In the genomic region with DNA sequence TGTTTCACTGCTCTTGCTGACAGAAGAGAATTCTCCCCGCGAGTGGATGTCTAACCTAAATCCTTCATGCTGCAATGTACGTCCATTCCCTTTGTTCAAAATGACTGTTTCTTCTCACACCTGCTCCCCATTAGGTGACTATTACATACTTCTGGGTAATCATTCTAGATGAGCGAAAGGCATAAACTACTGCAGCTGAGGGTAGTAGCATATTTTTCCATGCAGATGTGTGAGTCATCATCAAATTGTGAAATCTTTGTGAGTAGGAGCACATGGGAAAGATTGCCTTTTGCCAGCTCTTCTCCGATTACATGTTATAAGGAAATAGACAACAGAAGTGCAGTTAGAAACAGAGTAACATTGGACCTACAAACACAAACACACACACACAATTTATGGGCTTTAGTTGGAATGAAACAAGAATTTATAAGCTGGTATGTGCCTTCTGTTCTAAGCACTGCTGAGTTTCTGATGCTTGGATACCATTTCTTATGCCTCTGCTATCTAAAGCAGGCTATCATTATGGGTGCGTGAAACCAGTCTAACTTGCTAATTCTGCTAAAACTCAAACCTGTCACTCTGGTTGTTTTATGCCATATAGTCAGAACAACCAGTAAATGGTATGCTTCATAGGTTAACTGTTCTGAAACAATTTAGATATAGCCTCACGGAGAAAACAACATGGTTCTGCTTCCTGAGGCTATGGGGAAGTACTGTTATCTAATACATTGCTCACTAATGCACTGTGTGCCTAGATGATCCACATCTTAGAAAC, we compare ENCODE assay signal across 11 cellular contexts.
DNase-seq lines count a peak whose midpoint lies in the region; ATAC-seq, FAIRE-seq and TF ChIP-seq lines count a peak whose summit lies in the region.
"Had no signal": no experiment of that assay in that cellular context is flagged by ENCODE, and none has a peak within 500 bp of the region (broad histone marks: within the 10 kb centered on the region; RNA-seq: fewer than 3 reads in every experiment).

No MANE protein-coding gene starts in this region.

- H3K4me1 Mint-ChIP-seq in mesothelial cell of epicardium = peaks cover 9% of the 10 kb centered on the region

- DNase-seq in AG08395 (ENCODE audit: low spot score) (peak; percentile 81), HTR-8/SVneo (ENCODE audit: insufficient read length, low spot score) (peak; percentile 40), caudate nucleus (lab: John Stamatoyannopoulos, UW) (peak in 7 of 61 donors; percentile 1 to 31 (median 12)), mesothelial cell of epicardium (ENCODE audit: low spot score in 2 of 2, unreplicated experiment in 2 of 2) (no peak)
- no peak for DNase-seq in stimulated activated CD8-positive, alpha-beta memory T cell treated with anti-CD3 and anti-CD28 coated beads, Interleukin-4, amount 100 ng/mL, for 48 hours
- DNase-seq: activated CD8-positive, alpha-beta memory T cell treated with anti-CD3 and anti-CD28 coated beads for 24 hours; effector memory CD4-positive, alpha-beta T cell had no signal

- H3K9me3 Mint-ChIP-seq in mesothelial cell of epicardium = no peaks in the 10 kb centered on the region

- FAIRE-seq in HTR-8/SVneo (lab: Jason Lieb, UNC) = peak; percentile 55

- no peak overlapping the region for H3K4me3 Mint-ChIP-seq in mesothelial cell of epicardium

- H3K36me3 Mint-ChIP-seq in mesothelial cell of epicardium = no peaks in the 10 kb centered on the region

- ATAC-seq in GM18870 (IDR thresholded peaks at IDR 0.05; ENCODE audit: unreplicated experiment) (no peak), HG03520 (IDR thresholded peaks at IDR 0.05; ENCODE audit: unreplicated experiment) (no peak), HG03159 (IDR thresholded peaks at IDR 0.05; ENCODE audit: unreplicated experiment) (no peak)
- ATAC-seq: Panc1 had no signal

- H3K27ac ChIP-seq in caudate nucleus (ENCODE audit: low read depth, low read length) = peak overlapping the region; percentile 39

- peak overlapping the region; percentile 54 for H3K27ac Mint-ChIP-seq in mesothelial cell of epicardium

- no peak for TF ChIP-seq CTCF in mesothelial cell of epicardium (IDR thresholded peaks at IDR 0.05; ENCODE audit: unreplicated experiment)

- H3K27me3 Mint-ChIP-seq in mesothelial cell of epicardium (ENCODE audit: low read depth) = no peaks in the 10 kb centered on the region

Comparison
In these comparisons a context has a peak if more than half of its experiments do, and no peak if none do; other contexts are left out.
1. DNase-seq: peak in AG08395 (single experiment) and HTR-8/SVneo (single experiment); none in mesothelial cell of epicardium (0 of 2) and stimulated activated CD8-positive, alpha-beta memory T cell treated with anti-CD3 and anti-CD28 coated beads, Interleukin-4, amount 100 ng/mL, for 48 hours (single experiment).